24 cellular contexts compared by ENCODE assay signal in genomic region chr21:38875694-38876492, GRCh38.
A peak's percentile ranks its signal among the peaks of the same experiment; 100 is the strongest.
DNase-seq lines count a peak whose midpoint lies in the region; ATAC-seq, FAIRE-seq and TF ChIP-seq lines count a peak whose summit lies in the region.
"Had no signal": no experiment of that assay in that cellular context is flagged by ENCODE, and none has a peak within 500 bp of the region (broad histone marks: within the 10 kb centered on the region; RNA-seq: fewer than 3 reads in every experiment).

No MANE protein-coding gene starts in this region.

- no peak for ATAC-seq in HG02884 (IDR thresholded peaks at IDR 0.05; ENCODE audit: unreplicated experiment)
- ATAC-seq: heart right ventricle had no signal

- H3K27ac Mint-ChIP-seq in activated naive CD4-positive, alpha-beta T cell treated with anti-CD3 and anti-CD28 coated beads for 36 hours = no peak overlapping the region
- H3K27ac Mint-ChIP-seq: activated T-helper 2 cell treated with anti-CD3 and anti-CD28 coated beads, Interferon-gamma antibody, Interleukin-2, Interleukin-4, amounts not matched to agents 10 μg/mL and 5 μg/mL and 100 μg/mL, durations not matched to agents 14 hours and 24 hours and 36 hours; natural killer cell treated with Interleukin-12 subunit alpha and Interleukin-12 subunit beta and Interleukin-15 and Interleukin-18, amount 100 ng/mL, for 72 hours; stimulated activated naive CD8-positive, alpha-beta T cell treated with anti-CD3 and anti-CD28 coated beads, Interleukin-15, Interleukin-2, amounts not matched to agents 100 ng/mL and 50 ng/mL, for 24 hours had no signal

- no peaks in the 10 kb centered on the region for H3K4me1 Mint-ChIP-seq in activated naive CD4-positive, alpha-beta T cell treated with anti-CD3 and anti-CD28 coated beads for 36 hours (ENCODE audit: low read depth)

- FAIRE-seq in urothelium cell line (lab: Jason Lieb, UNC) = no peak
- FAIRE-seq: A204.1 had no signal

- no peaks in the 10 kb centered on the region for H3K27me3 ChIP-seq in HL-60 (ENCODE audit: insufficient read depth, poor library complexity, severe bottlenecking)
- H3K27me3 ChIP-seq: heart right ventricle, MG63, uterus had no signal

- peak; percentile 10 for DNase-seq in NCI-H2029 (lab: John Stamatoyannopoulos, UW)
- DNase-seq in NCI-H2029 treated with DMSO at 0.1 percent for 48 hours (lab: John Stamatoyannopoulos, UW) = no peak
- DNase-seq in HL-60 (ENCODE audit: low read depth in 1 of 2, low spot score in 1 of 2) = peak in 1 of 2 experiments; percentile 52
- DNase-seq in RPMI7951 (ENCODE audit: low read depth) = peak; percentile 35
- DNase-seq in fibroblast of villous mesenchyme (ENCODE audit: low read depth) = peak; percentile 86
- DNase-seq in urothelium cell line (ENCODE audit: low spot score) = no peak
- no peak for DNase-seq in activated naive CD4-positive, alpha-beta T cell treated with anti-CD3 and anti-CD28 coated beads for 36 hours
- DNase-seq: amygdala; cortex of kidney; heart right ventricle; islet precursor cell; MG63; NCI-H187; NK-92 treated with Interleukin-12 subunit alpha and Interleukin-12 subunit beta, amount 100 ng/mL, for 24 hours; Right ventricle myocardium superior; stimulated activated CD4-positive, alpha-beta T cell treated with anti-CD3 and anti-CD28 coated beads, Interleukin-15, amount 100 ng/mL, for 24 hours; uterus; WERI-Rb-1 had no signal

- H3K9me3 Mint-ChIP-seq in activated naive CD4-positive, alpha-beta T cell treated with anti-CD3 and anti-CD28 coated beads for 36 hours = no peaks in the 10 kb centered on the region

- no peak overlapping the region for H3K4me3 ChIP-seq in HL-60 (replicated peaks; ENCODE audit: insufficient read depth, low read length)
- H3K4me3 ChIP-seq in fibroblast of villous mesenchyme (ENCODE audit: low read depth, low read length) = no peak overlapping the region
- H3K4me3 ChIP-seq: heart right ventricle, MG63, prostate gland, uterus had no signal

- peak overlapping the region; percentile 10; the same call in 1 of the 2 replicates for H3K27ac ChIP-seq in HL-60 (replicated peaks)
- H3K27ac ChIP-seq: heart right ventricle, prostate gland, uterus, WERI-Rb-1 had no signal

- H3K4me3 Mint-ChIP-seq in activated naive CD4-positive, alpha-beta T cell treated with anti-CD3 and anti-CD28 coated beads for 36 hours = no peak overlapping the region
- H3K4me3 Mint-ChIP-seq: natural killer cell treated with Interleukin-12 subunit alpha and Interleukin-12 subunit beta and Interleukin-15 and Interleukin-18, amount 100 ng/mL, for 72 hours; stimulated activated naive CD8-positive, alpha-beta T cell treated with anti-CD3 and anti-CD28 coated beads, Interleukin-15, Interleukin-2, amounts not matched to agents 100 ng/mL and 50 ng/mL, for 24 hours had no signal

- peaks cover 3% of the 10 kb centered on the region for H3K27me3 Mint-ChIP-seq in activated naive CD4-positive, alpha-beta T cell treated with anti-CD3 and anti-CD28 coated beads for 36 hours (ENCODE audit: low read depth)

- TF ChIP-seq CTCF in HL-60 (IDR thresholded peaks at IDR 0.05; ENCODE audit: insufficient read depth, low read length) = no peak
- no peak for TF ChIP-seq CTCF in fibroblast of villous mesenchyme (IDR thresholded peaks at IDR 0.05; ENCODE audit: insufficient read depth, low read depth, low read length)

- CTCF ChIA-PET in activated naive CD4-positive, alpha-beta T cell treated with anti-CD3 and anti-CD28 coated beads for 36 hours (lab: Charles Lee) = no interaction called here

- intact Hi-C loops in activated naive CD4-positive, alpha-beta T cell treated with anti-CD3 and anti-CD28 coated beads for 36 hours (cut with micrococcal nuclease) = no loop called here

- H3K36me3 Mint-ChIP-seq in activated naive CD4-positive, alpha-beta T cell treated with anti-CD3 and anti-CD28 coated beads for 36 hours (ENCODE audit: low read depth) = no peaks in the 10 kb centered on the region
- H3K36me3 Mint-ChIP-seq: natural killer cell treated with Interleukin-12 subunit alpha and Interleukin-12 subunit beta and Interleukin-15 and Interleukin-18, amount 100 ng/mL, for 72 hours had no signal

Comparison
In these comparisons a context has a peak if more than half of its experiments do, and no peak if none do; other contexts are left out.
1. DNase-seq: peak in NCI-H2029 (single experiment), RPMI7951 (single experiment) and fibroblast of villous mesenchyme (single experiment); none in NCI-H2029 treated with DMSO at 0.1 percent for 48 hours (single experiment), urothelium cell line (single experiment) and activated naive CD4-positive, alpha-beta T cell treated with anti-CD3 and anti-CD28 coated beads for 36 hours (single experiment).